In the genomic region with DNA sequence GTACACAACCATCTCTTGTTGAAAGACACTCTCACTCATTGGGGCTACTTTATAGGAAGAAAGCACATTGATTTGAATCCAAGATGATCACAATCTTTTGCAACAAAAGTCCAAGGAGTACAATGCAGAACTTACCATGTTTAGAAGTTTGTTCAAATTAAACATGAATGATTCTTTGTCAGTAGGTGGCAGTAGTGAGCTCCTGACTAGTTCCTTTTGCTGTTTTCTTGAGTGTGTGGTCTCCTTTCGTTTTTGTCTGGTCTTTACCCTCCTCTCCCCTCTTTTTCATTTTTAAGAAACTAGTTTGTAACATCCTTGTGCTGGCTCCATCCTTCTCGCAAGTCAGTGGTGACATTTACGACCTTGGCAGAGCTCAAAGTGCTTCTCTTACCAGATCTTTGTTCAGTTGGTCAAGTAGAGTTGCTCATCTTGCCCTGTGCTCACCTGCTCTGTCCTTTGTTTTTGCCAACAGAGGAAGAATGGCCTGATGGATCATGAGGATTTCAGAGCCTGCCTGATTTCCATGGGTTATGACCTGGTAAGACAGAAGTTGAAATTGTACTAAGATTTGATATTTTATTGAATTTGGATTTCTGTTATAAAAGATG, we compare ENCODE assay signal across 8 cellular contexts. TPM values are rescaled to one million over a fixed set of nuclear protein-coding genes. Genes with fewer than 3 reads are reported as not detected.
DNase-seq lines count a peak whose midpoint lies in the region; ATAC-seq, FAIRE-seq and TF ChIP-seq lines count a peak whose summit lies in the region.

No MANE protein-coding gene starts in this region.

- TF ChIP-seq EP300 in transverse colon (IDR thresholded peaks at IDR 0.05; ENCODE audit: low read depth) = no peak

- H4K20me1 ChIP-seq in MM.1S (ENCODE audit: insufficient read depth, low read length) = no peaks in the 10 kb centered on the region

- H2AFZ ChIP-seq in MM.1S (ENCODE audit: low read length) = peak overlapping the region; percentile 14

- H3K4me3 ChIP-seq in MM.1S (ENCODE audit: low read length) (no peak overlapping the region), adrenal gland (no peak overlapping the region), transverse colon (no peak overlapping the region)

- peak overlapping the region; percentile 7; the same call in 1 of the 2 replicates for H3K4me2 ChIP-seq in MM.1S (ENCODE audit: low read depth, low read length)

- TF ChIP-seq POLR2A in adrenal gland (IDR thresholded peaks at IDR 0.05) = no peak
- no peak for TF ChIP-seq POLR2A in transverse colon (IDR thresholded peaks at IDR 0.05)

- peak; percentile 5 for DNase-seq in COR-L47 (lab: John Stamatoyannopoulos, UW)
- peak; percentile 73 for DNase-seq in MM.1S
- DNase-seq in adrenal gland = peak in 1 of 7 donors; percentile 8
- no peak for DNase-seq in transverse colon
- DNase-seq in posterior vena cava (ENCODE audit: low spot score) = no peak

- no peaks in the 10 kb centered on the region for H3K27me3 ChIP-seq in MM.1S (replicated peaks; ENCODE audit: insufficient read depth, low read length)
- H3K27me3 ChIP-seq in adrenal gland = no peaks in the 10 kb centered on the region
- no peaks in the 10 kb centered on the region for H3K27me3 ChIP-seq in transverse colon

- peak; percentile 86 for FAIRE-seq in islet of Langerhans (lab: Jason Lieb, UNC)

- intact Hi-C loops in adrenal gland (cut with DNase I) = loop anchor here in 1 of 2 donors (5.0 kb wide), 1 partner anchor 628 kb away; no protein-coding TSS in a partner anchor
- intact Hi-C loops in transverse colon (cut with DNase I; ENCODE audit: low total_unique reads) = loop anchor here (10.0 kb wide), 1 partner anchor 805 kb away; no protein-coding TSS in a partner anchor
- intact Hi-C loops in posterior vena cava (cut with DNase I) = no loop called here

- WGBS in adrenal gland, 4 donors = 38 to 49% (median 43%) methylated on average over 3 of the region's 3 CpGs
- 39% methylated on average over 3 of the region's 3 CpGs; no CpG with 5 or more reads in 1 of the 2 donors for WGBS in transverse colon (ENCODE audit: low coverage in 1 of 2), 2 donors

- no peak overlapping the region for H3K27ac ChIP-seq in MM.1S (ENCODE audit: low read length)
- no peak overlapping the region for H3K27ac ChIP-seq in adrenal gland
- no peak overlapping the region for H3K27ac ChIP-seq in transverse colon

- in situ Hi-C loops in transverse colon (cut with MboI; ENCODE audit: low pct_ligation_motif_present in 1 of 4, low pct_unique_long_range_greater_than_20kb in 1 of 4, low sequenced_read_pairs in 3 of 4) = loop anchor here in 3 of 4 donors (10.0 to 25.0 kb wide), 3 partner anchors 105 to 803 kb away; no protein-coding TSS in a partner anchor

- no peaks in the 10 kb centered on the region for H3K36me3 ChIP-seq in MM.1S (replicated peaks; ENCODE audit: insufficient read depth, low read length)
- no peaks in the 10 kb centered on the region for H3K36me3 ChIP-seq in adrenal gland (replicated peaks in 1 of 2)
- no peaks in the 10 kb centered on the region for H3K36me3 ChIP-seq in transverse colon

- H3K4me1 ChIP-seq in MM.1S (ENCODE audit: low read length) (no peaks in the 10 kb centered on the region), adrenal gland (replicated peaks in 1 of 2) (no peaks in the 10 kb centered on the region), transverse colon (no peaks in the 10 kb centered on the region)

- no peaks in the 10 kb centered on the region for H3F3A ChIP-seq in MM.1S (ENCODE audit: insufficient read depth, low read length)

- ATAC-seq in GM18907 (IDR thresholded peaks at IDR 0.05; ENCODE audit: unreplicated experiment) (peak; percentile 74), HG03095 (IDR thresholded peaks at IDR 0.05; ENCODE audit: unreplicated experiment) (no peak)

- no peaks in the 10 kb centered on the region for H3K9me2 ChIP-seq in MM.1S (replicated peaks; ENCODE audit: insufficient read depth, low read length)

- H3K9me3 ChIP-seq in MM.1S (replicated peaks; ENCODE audit: insufficient read depth, low read length) (no peaks in the 10 kb centered on the region), adrenal gland (replicated peaks in 1 of 3) (no peaks in the 10 kb centered on the region), transverse colon (no peaks in the 10 kb centered on the region)

- H3K9ac ChIP-seq in MM.1S (ENCODE audit: low read length) = no peak overlapping the region

- TF ChIP-seq CTCF in MM.1S (IDR thresholded peaks at IDR 0.05; ENCODE audit: low read length) (peak; percentile 91), adrenal gland (IDR thresholded peaks at IDR 0.05) (peak; percentile 45 to 79 (median 64)), transverse colon (IDR thresholded peaks at IDR 0.05) (peak; percentile 50 to 75 (median 62))

- H3K79me2 ChIP-seq in MM.1S (ENCODE audit: low read length) = no peaks in the 10 kb centered on the region

RNA-seq across cellular contexts. Expression of a gene that starts 35.7 kb away (rescaled TPM):
- total RNA-seq in adrenal gland (10 to 100 TPM; 17.2 to 41.9 (median 27.9) TPM), transverse colon (10 to 100 TPM; 10.1 to 18.4 (median 12.6) TPM), posterior vena cava (10 to 100 TPM; 44.2 to 47.6 TPM)
- polyA plus RNA-seq in adrenal gland = 10 to 100 TPM in 1 of 3 donors, 1 to 10 TPM in 2; 7.8 to 11.8 (median 9.3) TPM

Comparison
In these comparisons a context has a peak if more than half of its experiments do, and no peak if none do; other contexts are left out.
1. DNase-seq: peak in COR-L47 (single experiment) and MM.1S (single experiment); none in transverse colon (single experiment) and posterior vena cava (single experiment).
2. Peak in every context shown above with its lines, with median percentiles within 50 percentile points of each other: CTCF ChIP-seq.